ENCODE assay signal across 8 cellular contexts in the genomic region with DNA sequence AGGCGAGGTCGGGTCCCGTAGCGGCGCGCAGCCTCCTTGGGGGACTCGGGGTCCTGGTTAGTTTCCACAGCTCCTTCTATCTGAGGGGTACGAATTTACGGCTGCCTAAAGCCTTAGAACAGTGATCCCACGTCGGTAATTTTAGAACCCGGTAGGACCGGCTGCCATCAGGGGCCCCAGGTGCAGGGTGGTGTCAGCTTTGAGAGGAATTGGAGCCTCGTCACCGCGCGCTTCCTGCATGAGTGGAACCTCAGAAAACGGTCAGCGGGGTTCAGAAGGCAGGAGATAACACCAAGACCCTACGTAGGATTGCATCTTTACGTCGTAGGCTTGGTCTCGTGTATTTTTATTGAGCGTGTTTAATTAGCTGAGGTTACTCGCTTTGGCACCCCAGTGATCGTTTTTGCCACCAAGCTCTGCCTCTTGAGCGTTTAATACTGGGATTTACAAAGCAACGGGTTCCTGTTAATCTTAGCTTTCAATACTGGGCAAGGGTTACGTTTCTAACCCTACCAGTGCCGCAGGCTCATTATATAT. TPM values are rescaled to one million over a fixed set of nuclear protein-coding genes. Genes with fewer than 3 reads are reported as not detected.
DNase-seq lines count a peak whose midpoint lies in the region; ATAC-seq, FAIRE-seq and TF ChIP-seq lines count a peak whose summit lies in the region.

No MANE protein-coding gene starts in this region.

- peak; percentile 46 for ATAC-seq in HG02763 (IDR thresholded peaks at IDR 0.05; ENCODE audit: unreplicated experiment)
- ATAC-seq in pancreas = peak; percentile 41 to 70 (median 64)

- no peaks in the 10 kb centered on the region for H3K4me1 ChIP-seq in pancreas

- H3K4me3 ChIP-seq in foreskin fibroblast (ENCODE audit: low read depth in 1 of 2, low read length in 2 of 2) (peak overlapping the region; percentile 59 to 73), pancreas (peak overlapping the region; percentile 48 to 98 (median 79))

- DNase-seq in NCI-H82 (lab: John Stamatoyannopoulos, UW) = peak; percentile 61
- DNase-seq in NCI-H82 treated with DMSO at 0.1 percent for 48 hours (lab: John Stamatoyannopoulos, UW; ENCODE audit: unreplicated experiment) = no peak
- DNase-seq in NCI-H2029 (lab: John Stamatoyannopoulos, UW) = peak; percentile 30
- peak; percentile 58 for DNase-seq in activated T-cell treated with anti-CD3 and anti-CD28 coated beads for 48 hours (ENCODE audit: low read depth)
- DNase-seq in foreskin fibroblast = peak; percentile 35 to 76
- DNase-seq in pancreas = peak in 1 of 6 donors; percentile 35
- DNase-seq in MV-4-11 (lab: John Stamatoyannopoulos, UW) = no peak

- intact Hi-C loops in pancreas (cut with DNase I) = no loop called here

- 2% methylated on average over 28 to 30 of the region's 30 CpGs for WGBS in pancreas, 2 donors

- H3K27ac ChIP-seq in pancreas = peak overlapping the region; percentile 33 to 78 (median 63)

- no peaks in the 10 kb centered on the region for H3K27me3 ChIP-seq in pancreas

- H3K9me3 ChIP-seq in pancreas = no peaks in the 10 kb centered on the region

- H3K36me3 ChIP-seq in pancreas = no peaks in the 10 kb centered on the region

- FAIRE-seq in pancreas (lab: Jason Lieb, UNC) = no peak

- TF ChIP-seq CTCF in foreskin fibroblast (IDR thresholded peaks at IDR 0.05; ENCODE audit: low read depth, low read length) (no peak), pancreas (IDR thresholded peaks at IDR 0.05) (no peak)

RNA-seq across cellular contexts. Expression of gene RNF32, which starts 0.4 kb away (rescaled TPM):
- total RNA-seq in pancreas = 1 to 10 TPM in 3 of 6 donors, under 1 TPM in 3; 0.69 to 2.5 (median 1.0) TPM
- polyA plus RNA-seq in pancreas = 1 to 10 TPM; 1.2 to 1.7 TPM

Comparison
In these comparisons a context has a peak if more than half of its experiments do, and no peak if none do; other contexts are left out.
1. DNase-seq: peak in NCI-H82 (single experiment), NCI-H2029 (single experiment), activated T-cell treated with anti-CD3 and anti-CD28 coated beads for 48 hours (single experiment) and foreskin fibroblast (2 of 2); none in NCI-H82 treated with DMSO at 0.1 percent for 48 hours (single experiment) and MV-4-11 (single experiment).